20 cellular contexts compared by ENCODE assay signal in the genomic region with DNA sequence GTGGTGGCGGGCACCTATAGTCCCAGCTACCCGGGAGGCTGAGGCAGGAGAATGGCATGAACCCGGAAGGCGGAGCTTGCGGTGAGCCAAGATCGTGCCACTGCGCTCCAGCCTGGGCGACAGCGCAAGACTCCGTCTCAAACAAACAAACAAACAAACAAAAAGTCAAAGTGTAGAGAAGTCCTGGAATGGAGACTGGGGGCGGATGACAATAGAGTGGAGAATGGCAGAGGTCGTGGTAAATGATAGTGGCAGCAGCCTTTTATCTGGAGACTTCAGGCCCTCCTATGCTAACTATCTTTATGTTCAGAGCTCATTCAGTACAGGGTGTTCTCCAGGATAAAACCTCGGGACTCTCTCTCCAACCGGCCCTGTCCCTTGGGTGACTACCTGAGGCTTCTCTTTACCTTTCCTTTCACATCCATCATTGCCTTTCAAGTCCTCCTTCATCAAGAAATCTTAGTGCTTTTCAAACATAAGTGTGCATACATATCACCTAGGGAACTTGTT. TPM values are rescaled to one million over a fixed set of nuclear protein-coding genes. Genes with fewer than 3 reads are reported as not detected.
DNase-seq lines count a peak whose midpoint lies in the region; ATAC-seq and TF ChIP-seq lines count a peak whose summit lies in the region.
"Had no signal": no experiment of that assay in that cellular context is flagged by ENCODE, and none has a peak within 500 bp of the region (broad histone marks: within the 10 kb centered on the region; RNA-seq: fewer than 3 reads in every experiment).

No MANE protein-coding gene starts in this region.

- H3K4me3 Mint-ChIP-seq in T-helper 1 cell treated with Interleukin-12 subunit alpha and Interleukin-12 subunit beta and Interleukin-4 antibody, amounts not matched to agents 30 μg/mL and 1 μg/mL, for 36 hours: peak overlapping the region; percentile 32
- H3K4me3 Mint-ChIP-seq in T-helper 17 cell (peak overlapping the region; percentile 6), osteocyte (ENCODE audit: unreplicated experiment) (peak overlapping the region; percentile 44)
- peak overlapping the region; percentile 8 to 22 for H3K4me3 Mint-ChIP-seq in effector memory CD8-positive, alpha-beta T cell

- peaks cover 28% of the 10 kb centered on the region for H3K4me1 Mint-ChIP-seq in T-helper 1 cell treated with Interleukin-12 subunit alpha and Interleukin-12 subunit beta and Interleukin-4 antibody, amounts not matched to agents 30 μg/mL and 1 μg/mL, for 36 hours (ENCODE audit: low read depth)
- H3K4me1 Mint-ChIP-seq in T-helper 17 cell (peaks cover 18% of the 10 kb centered on the region), osteocyte (ENCODE audit: unreplicated experiment) (peaks cover 35% of the 10 kb centered on the region)
- H3K4me1 Mint-ChIP-seq in effector memory CD8-positive, alpha-beta T cell (ENCODE audit: low read depth in 2 of 2): peaks cover 26 to 28% of the 10 kb centered on the region in 2 donors

- ATAC-seq in T-helper 17 cell: no peak
- no peak for ATAC-seq in effector memory CD8-positive, alpha-beta T cell (replicated peaks)
- ATAC-seq: psoas muscle had no signal

- in situ Hi-C loops in ACHN (cut with HindIII; ENCODE audit: low pct_ligation_motif_present, low pct_unique_long_range_greater_than_20kb, low sequenced_read_pairs): no loop called here

- DNase-seq in T-helper 1 cell (no peak), T-helper 17 cell (no peak), osteocyte (ENCODE audit: extremely low spot score, unreplicated experiment) (no peak), ACHN (no peak), NCI-H748 (lab: John Stamatoyannopoulos, UW; ENCODE audit: unreplicated experiment) (no peak), NCI-H748 treated with DMSO at 0.1 percent for 48 hours (lab: John Stamatoyannopoulos, UW) (no peak)
- no peak for DNase-seq in effector memory CD8-positive, alpha-beta T cell
- DNase-seq: 8988T; activated CD4-positive, alpha-beta T cell treated with anti-CD3 and anti-CD28 coated beads, Interleukin-2, amount 50 U/mL, for 48 hours; DMS79 treated with DMSO at 0.1 percent for 48 hours; NCI-H2081 treated with DMSO at 0.1 percent for 48 hours; NCI-H524; SJCRH30; stimulated activated CD4-positive, alpha-beta T cell treated with anti-CD3 and anti-CD28 coated beads, Interleukin-12 subunit alpha, Interleukin-12 subunit beta, amount 100 ng/mL, for 4 hours; stimulated activated naive CD4-positive, alpha-beta T cell treated with Interleukin-2 at 50 U/mL for 16 hours; T1000; upper lobe of left lung had no signal

- no peaks in the 10 kb centered on the region for H3K9me3 ChIP-seq in T-helper 17 cell (ENCODE audit: control insufficient read depth, low read length, poor library complexity, severe bottlenecking)
- H3K9me3 ChIP-seq: ascending aorta, psoas muscle, SJCRH30, upper lobe of left lung had no signal

- no peak overlapping the region for H3K27ac Mint-ChIP-seq in T-helper 1 cell treated with Interleukin-12 subunit alpha and Interleukin-12 subunit beta and Interleukin-4 antibody, amounts not matched to agents 30 μg/mL and 1 μg/mL, for 36 hours
- H3K27ac Mint-ChIP-seq in T-helper 17 cell (no peak overlapping the region), osteocyte (ENCODE audit: unreplicated experiment) (no peak overlapping the region)
- no peak overlapping the region for H3K27ac Mint-ChIP-seq in effector memory CD8-positive, alpha-beta T cell

- TF ChIP-seq CTCF in osteocyte (IDR thresholded peaks at IDR 0.05): no peak

- H3K36me3 Mint-ChIP-seq in T-helper 1 cell treated with Interleukin-12 subunit alpha and Interleukin-12 subunit beta and Interleukin-4 antibody, amounts not matched to agents 30 μg/mL and 1 μg/mL, for 36 hours (ENCODE audit: low read depth): peaks cover 4% of the 10 kb centered on the region
- H3K36me3 Mint-ChIP-seq in T-helper 17 cell (ENCODE audit: low read depth) (no peaks in the 10 kb centered on the region), osteocyte (ENCODE audit: unreplicated experiment) (no peaks in the 10 kb centered on the region)
- peaks cover 25% of the 10 kb centered on the region for H3K36me3 Mint-ChIP-seq in effector memory CD8-positive, alpha-beta T cell (ENCODE audit: insufficient read depth)

- H3K27me3 Mint-ChIP-seq in T-helper 1 cell treated with Interleukin-12 subunit alpha and Interleukin-12 subunit beta and Interleukin-4 antibody, amounts not matched to agents 30 μg/mL and 1 μg/mL, for 36 hours (ENCODE audit: low read depth): peaks cover 15% of the 10 kb centered on the region
- H3K27me3 Mint-ChIP-seq in T-helper 17 cell: peaks cover 11% of the 10 kb centered on the region
- peaks cover 0 to 6% of the 10 kb centered on the region in 2 donors for H3K27me3 Mint-ChIP-seq in effector memory CD8-positive, alpha-beta T cell
- H3K27me3 Mint-ChIP-seq in osteocyte (ENCODE audit: unreplicated experiment): no peaks in the 10 kb centered on the region

- H3K9me3 Mint-ChIP-seq in T-helper 1 cell treated with Interleukin-12 subunit alpha and Interleukin-12 subunit beta and Interleukin-4 antibody, amounts not matched to agents 30 μg/mL and 1 μg/mL, for 36 hours: no peaks in the 10 kb centered on the region
- H3K9me3 Mint-ChIP-seq in effector memory CD8-positive, alpha-beta T cell: no peaks in the 10 kb centered on the region
- no peaks in the 10 kb centered on the region for H3K9me3 Mint-ChIP-seq in osteocyte (ENCODE audit: unreplicated experiment)

RNA-seq across cellular contexts. Expression of a gene that starts 1.4 kb away (rescaled TPM):
- total RNA-seq in T-helper 17 cell (1 to 10 TPM; 1.5 to 1.6 TPM), osteocyte (5.3 and 7.5 TPM in 2 replicates)
- total RNA-seq: ascending aorta had no signal

RNA-seq across cellular contexts. Expression of a gene that starts 3.4 kb away (rescaled TPM):
- total RNA-seq in T-helper 17 cell (100 to 1,000 TPM; 107 to 117 TPM), osteocyte (109 and 116 TPM in 2 replicates)

RNA-seq across cellular contexts. Expression of a gene that starts 20.2 kb away (rescaled TPM):
- under 1 TPM; 0.35 to 0.50 TPM for total RNA-seq in T-helper 17 cell
- total RNA-seq in osteocyte: 1.2 and 2.1 TPM in 2 replicates

RNA-seq across cellular contexts. Expression of a gene that starts 22.4 kb away (rescaled TPM):
- total RNA-seq in T-helper 17 cell (10 to 100 TPM in 1 of 2 donors, 1 to 10 TPM in 1; 7.3 to 11.4 TPM), osteocyte (13.1 and 13.9 TPM in 2 replicates)

RNA-seq across cellular contexts. Expression of a gene that starts 22.4 kb away (rescaled TPM):
- 1 to 10 TPM; 8.1 to 9.2 TPM for total RNA-seq in T-helper 17 cell
- total RNA-seq in osteocyte: 40.8 and 45.5 TPM in 2 replicates
